16 cellular contexts compared by ENCODE assay signal in genomic region chr7:42217548-42217947, GRCh38. TPM values are rescaled to one million over a fixed set of nuclear protein-coding genes. Genes with fewer than 3 reads are reported as not detected.
"Had no signal": no experiment of that assay in that cellular context is flagged by ENCODE, and none has a peak within 500 bp of the region (broad histone marks: within the 10 kb centered on the region; RNA-seq: fewer than 3 reads in every experiment).

No MANE protein-coding gene starts in this region.

- H3K36me3 Mint-ChIP-seq: activated naive CD8-positive, alpha-beta T cell treated with anti-CD3 and anti-CD28 coated beads, Interleukin-2, amount 10 ng/mL, durations not matched to agents 7 days and 5 days had no signal

- H3K9me3 ChIP-seq: colonic mucosa, heart right ventricle, left lung, ovary, tibial nerve had no signal

- H3K4me1 Mint-ChIP-seq: activated CD4-positive, alpha-beta memory T cell treated with anti-CD3 and anti-CD28 coated beads, Interleukin-2, amount 10 ng/mL, durations not matched to agents 7 days and 5 days; activated CD4-positive, alpha-beta T cell treated with anti-CD3 and anti-CD28 coated beads for 36 hours; activated naive CD8-positive, alpha-beta T cell treated with anti-CD3 and anti-CD28 coated beads, Interleukin-2, amount 10 ng/mL, durations not matched to agents 7 days and 5 days; central memory CD8-positive, alpha-beta T cell had no signal

- H3K9me3 Mint-ChIP-seq: activated CD4-positive, alpha-beta memory T cell treated with anti-CD3 and anti-CD28 coated beads, Interleukin-2, amount 10 ng/mL, durations not matched to agents 7 days and 5 days; activated naive CD8-positive, alpha-beta T cell treated with anti-CD3 and anti-CD28 coated beads, Interleukin-2, amount 10 ng/mL, durations not matched to agents 7 days and 5 days; activated T-cell treated with anti-CD3 and anti-CD28 coated beads, Interleukin-2, amount 50 U/mL, for 24 hours; activated T-helper 2 cell treated with anti-CD3 and anti-CD28 coated beads, Interferon-gamma antibody, Interleukin-2, Interleukin-4, amounts not matched to agents 10 μg/mL and 5 μg/mL and 100 μg/mL, durations not matched to agents 14 hours and 24 hours and 36 hours; central memory CD8-positive, alpha-beta T cell; T-helper 2 cell treated with Interferon-gamma antibody and Interleukin-4, amounts not matched to agents 5 μg/mL and 100 μg/mL, for 36 hours had no signal

- H3K4me3 Mint-ChIP-seq: activated CD4-positive, alpha-beta memory T cell treated with anti-CD3 and anti-CD28 coated beads, Interleukin-2, amount 10 ng/mL, durations not matched to agents 7 days and 5 days; activated CD4-positive, alpha-beta T cell treated with anti-CD3 and anti-CD28 coated beads for 36 hours; activated naive CD8-positive, alpha-beta T cell treated with anti-CD3 and anti-CD28 coated beads, Interleukin-2, amount 10 ng/mL, durations not matched to agents 7 days and 5 days; activated T-cell treated with anti-CD3 and anti-CD28 coated beads, Interleukin-2, amount 50 U/mL, for 24 hours; central memory CD8-positive, alpha-beta T cell; T-helper 2 cell treated with Interferon-gamma antibody and Interleukin-4, amounts not matched to agents 5 μg/mL and 100 μg/mL, for 36 hours had no signal

- H3K27ac Mint-ChIP-seq: activated CD4-positive, alpha-beta memory T cell treated with anti-CD3 and anti-CD28 coated beads, Interleukin-2, amount 10 ng/mL, durations not matched to agents 7 days and 5 days; activated CD4-positive, alpha-beta T cell treated with anti-CD3 and anti-CD28 coated beads for 36 hours; activated naive CD8-positive, alpha-beta T cell treated with anti-CD3 and anti-CD28 coated beads, Interleukin-2, amount 10 ng/mL, durations not matched to agents 7 days and 5 days; activated T-cell treated with anti-CD3 and anti-CD28 coated beads, Interleukin-2, amount 50 U/mL, for 24 hours; activated T-helper 2 cell treated with anti-CD3 and anti-CD28 coated beads, Interferon-gamma antibody, Interleukin-2, Interleukin-4, amounts not matched to agents 10 μg/mL and 5 μg/mL and 100 μg/mL, durations not matched to agents 14 hours and 24 hours and 36 hours; T-helper 2 cell treated with Interferon-gamma antibody and Interleukin-4, amounts not matched to agents 5 μg/mL and 100 μg/mL, for 36 hours had no signal

- DNase-seq: activated CD4-positive, alpha-beta memory T cell treated with anti-CD3 and anti-CD28 coated beads, Interleukin-2, amount 10 ng/mL, durations not matched to agents 7 days and 5 days; activated CD4-positive, alpha-beta T cell treated with anti-CD3 and anti-CD28 coated beads for 36 hours; activated naive CD4-positive, alpha-beta T cell treated with Interleukin-2 at 50 U/mL for 16 hours; activated naive CD8-positive, alpha-beta T cell treated with anti-CD3 and anti-CD28 coated beads, Interleukin-2, amount 10 ng/mL, durations not matched to agents 7 days and 5 days; activated T-cell treated with anti-CD3 and anti-CD28 coated beads, Interleukin-2, amount 50 U/mL, for 24 hours; colonic mucosa; heart right ventricle; left lung; ovary; stimulated activated CD4-positive, alpha-beta T cell treated with anti-CD3 and anti-CD28 coated beads, Interleukin-1b, Interleukin-23, amount 100 ng/mL, for 48 hours; stimulated activated CD8-positive, alpha-beta memory T cell treated with anti-CD3 and anti-CD28 coated beads, Interleukin-4, amount 100 ng/mL, for 48 hours; stimulated activated naive CD4-positive, alpha-beta T cell had no signal

- H3K4me1 ChIP-seq: colonic mucosa, left lung had no signal

- H3K27me3 ChIP-seq: colonic mucosa, heart right ventricle, left lung, ovary, tibial nerve had no signal

- H3K27ac ChIP-seq: colonic mucosa, heart right ventricle, left lung, ovary had no signal

- ATAC-seq: activated CD4-positive, alpha-beta T cell treated with anti-CD3 and anti-CD28 coated beads for 36 hours; heart right ventricle; left lung had no signal

- H3K27me3 Mint-ChIP-seq: activated CD4-positive, alpha-beta memory T cell treated with anti-CD3 and anti-CD28 coated beads, Interleukin-2, amount 10 ng/mL, durations not matched to agents 7 days and 5 days; central memory CD8-positive, alpha-beta T cell had no signal

- H3K4me3 ChIP-seq: colonic mucosa, heart right ventricle, left lung, ovary, tibial nerve had no signal

- H3K36me3 ChIP-seq: colonic mucosa, left lung, ovary, tibial nerve had no signal

RNA-seq across cellular contexts. Expression of gene GLI3, which starts 19.5 kb away (rescaled TPM):
- total RNA-seq: activated CD4-positive, alpha-beta memory T cell treated with anti-CD3 and anti-CD28 coated beads, Interleukin-2, amount 10 ng/mL, durations not matched to agents 7 days and 5 days; activated T-helper 2 cell treated with anti-CD3 and anti-CD28 coated beads, Interferon-gamma antibody, Interleukin-2, Interleukin-4, amounts not matched to agents 10 μg/mL and 5 μg/mL and 100 μg/mL, durations not matched to agents 14 hours and 24 hours and 36 hours had no signal
